In the genomic region with DNA sequence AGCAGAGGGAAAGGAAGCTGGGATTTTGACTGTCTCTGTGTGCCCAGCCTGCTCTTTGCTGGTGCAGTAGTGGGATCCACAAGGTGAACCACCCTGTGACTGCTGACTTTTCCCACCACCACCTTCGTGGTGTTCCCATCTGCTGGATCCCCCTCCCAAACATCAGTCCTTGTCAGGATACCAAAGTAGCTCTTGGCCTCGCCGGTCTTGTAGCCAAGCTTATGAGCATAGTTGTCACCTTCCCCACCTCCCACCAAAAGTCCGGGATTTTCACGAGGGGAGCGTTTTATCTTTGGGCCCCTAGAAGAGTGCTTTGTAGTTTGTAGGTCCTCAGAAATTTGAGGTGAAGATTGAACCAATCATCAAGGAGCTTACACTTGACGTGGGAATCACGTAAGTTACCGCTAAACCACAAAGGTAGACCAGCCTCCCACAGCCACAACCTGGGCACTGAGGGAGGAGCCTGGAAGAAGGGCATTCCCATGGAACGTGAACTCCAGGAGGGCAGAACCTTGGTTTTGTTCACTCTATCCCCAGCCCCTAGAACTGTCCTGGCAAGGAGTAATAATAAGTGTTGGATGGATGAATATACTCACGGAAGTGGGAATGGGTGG, we compare ENCODE assay signal across 8 cellular contexts. TPM values are rescaled to one million over a fixed set of nuclear protein-coding genes. Genes with fewer than 3 reads are reported as not detected.
A peak's percentile ranks its signal among the peaks of the same experiment; 100 is the strongest.
DNase-seq lines count a peak whose midpoint lies in the region; ATAC-seq and TF ChIP-seq lines count a peak whose summit lies in the region.

No MANE protein-coding gene starts in this region.

- H3K27ac Mint-ChIP-seq in WTC11: no peak overlapping the region
- H3K27ac Mint-ChIP-seq in glutamatergic neuron (ENCODE audit: unreplicated experiment): peak overlapping the region; percentile 48
- H3K27ac Mint-ChIP-seq in stimulated activated naive B cell treated with anti-CD40 and anti-IgM and Interleukin-4, amounts not matched to agents 10 μg/mL and 1 μg/mL and 100 μg/mL, for 72 hours: peak overlapping the region; percentile 72

- DNase-seq in NCI-H510A treated with DMSO at 0.1 percent for 48 hours (lab: John Stamatoyannopoulos, UW): peak; percentile 0
- DNase-seq in NCI-H510A (lab: John Stamatoyannopoulos, UW): no peak
- DNase-seq in WTC11 (ENCODE audit: low spot score): no peak
- no peak for DNase-seq in glutamatergic neuron
- DNase-seq in stimulated activated naive B cell treated with anti-CD40 and anti-IgM and Interleukin-4, amounts not matched to agents 10 μg/mL and 1 μg/mL and 100 μg/mL, for 72 hours: no peak
- DNase-seq in glomerular visceral epithelial cell (ENCODE audit: extremely low spot score): no peak
- no peak for DNase-seq in 8988T

- peak overlapping the region; percentile 60 for H3K4me3 Mint-ChIP-seq in WTC11
- peak overlapping the region; percentile 63 for H3K4me3 Mint-ChIP-seq in glutamatergic neuron (ENCODE audit: unreplicated experiment)
- peak overlapping the region; percentile 64 to 94 for H3K4me3 Mint-ChIP-seq in stimulated activated naive B cell treated with anti-CD40 and anti-IgM and Interleukin-4, amounts not matched to agents 10 μg/mL and 1 μg/mL and 100 μg/mL, for 72 hours

- CTCF ChIA-PET in WTC11 (lab: Charles Lee): interaction anchor here (0.6 to 5.7 kb wide), 27 partner anchors 9 to 1183 kb away, joined by 3 to 198 read pairs (median 6); a partner anchor contains a TSS

- H3K27me3 Mint-ChIP-seq in WTC11 (ENCODE audit: low read depth): no peaks in the 10 kb centered on the region; the same call in 1 of the 2 replicates
- H3K27me3 Mint-ChIP-seq in glutamatergic neuron (ENCODE audit: unreplicated experiment): peaks cover 10% of the 10 kb centered on the region
- H3K27me3 Mint-ChIP-seq in stimulated activated naive B cell treated with anti-CD40 and anti-IgM and Interleukin-4, amounts not matched to agents 10 μg/mL and 1 μg/mL and 100 μg/mL, for 72 hours: no peaks in the 10 kb centered on the region

- TF ChIP-seq CTCF in WTC11 (IDR thresholded peaks at IDR 0.05) (no peak), glutamatergic neuron (IDR thresholded peaks at IDR 0.05; ENCODE audit: partially characterized antibody, unreplicated experiment) (no peak)

- POLR2A ChIA-PET in WTC11 (lab: Charles Lee): interaction anchor here (1.3 to 2.1 kb wide), 2 partner anchors 11 to 170 kb away, joined by 4 to 10 read pairs; a partner anchor contains a TSS

- peaks cover 35% of the 10 kb centered on the region for H3K4me1 Mint-ChIP-seq in WTC11
- peaks cover 8% of the 10 kb centered on the region for H3K4me1 Mint-ChIP-seq in glutamatergic neuron (ENCODE audit: low read depth, unreplicated experiment)
- peaks cover 34 to 63% of the 10 kb centered on the region in 2 donors for H3K4me1 Mint-ChIP-seq in stimulated activated naive B cell treated with anti-CD40 and anti-IgM and Interleukin-4, amounts not matched to agents 10 μg/mL and 1 μg/mL and 100 μg/mL, for 72 hours

- H3K36me3 Mint-ChIP-seq in WTC11: no peaks in the 10 kb centered on the region
- no peaks in the 10 kb centered on the region for H3K36me3 Mint-ChIP-seq in glutamatergic neuron (ENCODE audit: unreplicated experiment)
- H3K36me3 Mint-ChIP-seq in stimulated activated naive B cell treated with anti-CD40 and anti-IgM and Interleukin-4, amounts not matched to agents 10 μg/mL and 1 μg/mL and 100 μg/mL, for 72 hours: peaks cover 3 to 16% of the 10 kb centered on the region in 2 donors

- no peaks in the 10 kb centered on the region for H3K9me3 Mint-ChIP-seq in WTC11
- peaks cover 7% of the 10 kb centered on the region for H3K9me3 Mint-ChIP-seq in glutamatergic neuron (ENCODE audit: unreplicated experiment)
- H3K9me3 Mint-ChIP-seq in stimulated activated naive B cell treated with anti-CD40 and anti-IgM and Interleukin-4, amounts not matched to agents 10 μg/mL and 1 μg/mL and 100 μg/mL, for 72 hours: no peaks in the 10 kb centered on the region

- no peak for ATAC-seq in WTC11
- ATAC-seq in stimulated activated naive B cell treated with anti-CD40 and anti-IgM and Interleukin-4, amounts not matched to agents 10 μg/mL and 1 μg/mL and 100 μg/mL, for 72 hours (replicated peaks): no peak
- ATAC-seq in GM19467 (IDR thresholded peaks at IDR 0.05; ENCODE audit: unreplicated experiment): no peak

TF ChIP-seq in WTC11, 78 proteins besides CTCF, POLR2A, EP300 and RAD21 (continues in another document):
- TF ChIP-seq, protein P1, sequence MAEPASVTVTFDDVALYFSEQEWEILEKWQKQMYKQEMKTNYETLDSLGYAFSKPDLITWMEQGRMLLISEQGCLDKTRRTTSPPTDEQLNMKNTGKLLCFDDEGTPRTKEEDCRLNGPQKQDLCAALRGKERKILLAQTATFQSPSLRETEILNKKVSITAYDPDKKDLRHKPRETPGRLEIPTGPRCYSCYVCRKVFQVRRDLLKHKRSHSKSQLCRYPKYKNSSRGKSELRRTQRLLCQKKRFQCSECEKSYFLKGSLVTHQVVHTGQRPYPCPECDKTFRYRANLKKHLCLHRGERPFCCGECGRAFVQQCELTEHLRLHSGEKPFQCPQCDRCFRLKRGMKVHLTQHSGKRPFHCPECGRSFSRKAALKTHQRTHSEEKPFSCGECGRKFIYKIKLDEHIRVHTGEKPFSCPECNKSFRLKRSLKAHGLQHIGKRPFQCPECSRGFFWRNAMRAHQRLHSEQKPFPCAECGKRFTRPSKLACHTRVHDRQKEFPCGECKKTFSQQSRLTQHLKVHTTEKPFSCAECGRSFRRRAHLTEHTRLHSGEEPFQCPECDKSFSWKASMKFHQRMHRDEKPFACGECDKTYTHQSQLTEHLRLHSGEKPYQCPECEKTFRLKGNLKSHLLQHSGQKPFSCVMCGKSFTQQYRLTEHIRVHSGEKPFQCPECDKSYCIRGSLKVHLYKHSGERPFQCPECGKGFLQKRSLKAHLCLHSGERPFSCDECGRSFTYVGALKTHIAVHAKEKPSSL (CRISPR knock-in tag; conservative IDR thresholded peaks at IDR 0.05): no peak
- TF ChIP-seq NFE2L1 (CRISPR knock-in tag; IDR thresholded peaks at IDR 0.05) (no peak), MYBL2 (CRISPR knock-in tag; IDR thresholded peaks at IDR 0.05) (no peak), ZNF219 (CRISPR knock-in tag; IDR thresholded peaks at IDR 0.05; ENCODE audit: borderline replicate concordance) (no peak), NR3C1 (CRISPR knock-in tag; conservative IDR thresholded peaks at IDR 0.05; ENCODE audit: low read depth) (no peak), FOXJ3 (CRISPR knock-in tag; IDR thresholded peaks at IDR 0.05; ENCODE audit: borderline replicate concordance) (no peak), ZNF416 (CRISPR knock-in tag; IDR thresholded peaks at IDR 0.05) (no peak), NFYB (CRISPR knock-in tag; conservative IDR thresholded peaks at IDR 0.05; ENCODE audit: low read depth) (no peak), GTF2I (CRISPR knock-in tag; conservative IDR thresholded peaks at IDR 0.05) (no peak)
- TF ChIP-seq, protein P2, sequence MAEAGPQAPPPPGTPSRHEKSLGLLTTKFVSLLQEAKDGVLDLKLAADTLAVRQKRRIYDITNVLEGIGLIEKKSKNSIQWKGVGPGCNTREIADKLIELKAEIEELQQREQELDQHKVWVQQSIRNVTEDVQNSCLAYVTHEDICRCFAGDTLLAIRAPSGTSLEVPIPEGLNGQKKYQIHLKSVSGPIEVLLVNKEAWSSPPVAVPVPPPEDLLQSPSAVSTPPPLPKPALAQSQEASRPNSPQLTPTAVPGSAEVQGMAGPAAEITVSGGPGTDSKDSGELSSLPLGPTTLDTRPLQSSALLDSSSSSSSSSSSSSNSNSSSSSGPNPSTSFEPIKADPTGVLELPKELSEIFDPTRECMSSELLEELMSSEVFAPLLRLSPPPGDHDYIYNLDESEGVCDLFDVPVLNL (CRISPR knock-in tag; IDR thresholded peaks at IDR 0.05; ENCODE audit: borderline replicate concordance, low read depth): no peak
- TF ChIP-seq, protein P3, sequence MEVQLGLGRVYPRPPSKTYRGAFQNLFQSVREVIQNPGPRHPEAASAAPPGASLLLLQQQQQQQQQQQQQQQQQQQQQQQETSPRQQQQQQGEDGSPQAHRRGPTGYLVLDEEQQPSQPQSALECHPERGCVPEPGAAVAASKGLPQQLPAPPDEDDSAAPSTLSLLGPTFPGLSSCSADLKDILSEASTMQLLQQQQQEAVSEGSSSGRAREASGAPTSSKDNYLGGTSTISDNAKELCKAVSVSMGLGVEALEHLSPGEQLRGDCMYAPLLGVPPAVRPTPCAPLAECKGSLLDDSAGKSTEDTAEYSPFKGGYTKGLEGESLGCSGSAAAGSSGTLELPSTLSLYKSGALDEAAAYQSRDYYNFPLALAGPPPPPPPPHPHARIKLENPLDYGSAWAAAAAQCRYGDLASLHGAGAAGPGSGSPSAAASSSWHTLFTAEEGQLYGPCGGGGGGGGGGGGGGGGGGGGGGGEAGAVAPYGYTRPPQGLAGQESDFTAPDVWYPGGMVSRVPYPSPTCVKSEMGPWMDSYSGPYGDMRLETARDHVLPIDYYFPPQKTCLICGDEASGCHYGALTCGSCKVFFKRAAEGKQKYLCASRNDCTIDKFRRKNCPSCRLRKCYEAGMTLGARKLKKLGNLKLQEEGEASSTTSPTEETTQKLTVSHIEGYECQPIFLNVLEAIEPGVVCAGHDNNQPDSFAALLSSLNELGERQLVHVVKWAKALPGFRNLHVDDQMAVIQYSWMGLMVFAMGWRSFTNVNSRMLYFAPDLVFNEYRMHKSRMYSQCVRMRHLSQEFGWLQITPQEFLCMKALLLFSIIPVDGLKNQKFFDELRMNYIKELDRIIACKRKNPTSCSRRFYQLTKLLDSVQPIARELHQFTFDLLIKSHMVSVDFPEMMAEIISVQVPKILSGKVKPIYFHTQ (CRISPR knock-in tag; IDR thresholded peaks at IDR 0.05): no peak

RNA-seq across cellular contexts. Expression of a gene that starts 0.9 kb away (rescaled TPM):
- total RNA-seq in WTC11 (2021) (11.8 to 17.5 TPM (median 17.5 TPM) in 3 replicates), glutamatergic neuron (ENCODE audit: unreplicated experiment) (13.2 TPM)

RNA-seq across cellular contexts. Expression of a gene that starts 36.7 kb away (rescaled TPM):
- total RNA-seq in WTC11 (2021): 2.8 to 4.1 TPM (median 3.7 TPM) in 3 replicates
- total RNA-seq in glutamatergic neuron (ENCODE audit: unreplicated experiment): 134 TPM

Comparison
In these comparisons a context has a peak if more than half of its experiments do, and no peak if none do; other contexts are left out.
1. RNA of a gene that starts 36.7 kb away (total RNA-seq): 134 TPM in glutamatergic neuron (single experiment); 2.8 to 4.1 TPM in WTC11; every median in the first group is over 10 times any median in the second.
2. Peak in every context shown above with its lines, with median percentiles within 50 percentile points of each other: H3K4me3 Mint-ChIP-seq.